Comparison of ENCODE assay signal across 8 cellular contexts in genomic region chr3:4584537-4585249, GRCh38.
DNase-seq lines count a peak whose midpoint lies in the region; ATAC-seq and TF ChIP-seq lines count a peak whose summit lies in the region.

No MANE protein-coding gene starts in this region.

- H3K4me1 Mint-ChIP-seq in brain, result peaks cover 41% of the 10 kb centered on the region

- no peak for TF ChIP-seq POLR2A in vagina (IDR thresholded peaks at IDR 0.05)

- H3K27me3 ChIP-seq in mononuclear cell (ENCODE audit: insufficient read depth, low read length) (no peaks in the 10 kb centered on the region), vagina (no peaks in the 10 kb centered on the region)

- TF ChIP-seq CTCF in brain (conservative IDR thresholded peaks at IDR 0.05), result no peak
- no peak for TF ChIP-seq CTCF in vagina (IDR thresholded peaks at IDR 0.05)

- peaks cover 0 to 7% (median 0%) of the 10 kb centered on the region in 5 experiments for H3K9me3 Mint-ChIP-seq in brain

- DNase-seq in A172 (ENCODE audit: low spot score) (peak; percentile 22), M059J (ENCODE audit: low read depth) (peak; percentile 25), vagina (ENCODE audit: extremely low spot score in 2 of 2) (peak in 1 of 2 donors; percentile 80), NCI-H2081 (lab: John Stamatoyannopoulos, UW) (no peak)

- H3K4me1 ChIP-seq in mononuclear cell (ENCODE audit: insufficient read depth, low read length) (peaks cover 72% of the 10 kb centered on the region), vagina (peaks cover 60% of the 10 kb centered on the region)

- H3K27me3 Mint-ChIP-seq in brain, result peaks cover 4% of the 10 kb centered on the region

- H3K4me3 ChIP-seq in mononuclear cell (ENCODE audit: low read length), result peak overlapping the region; percentile 25
- peak overlapping the region; percentile 8 to 30 for H3K4me3 ChIP-seq in vagina

- intact Hi-C loops in vagina (cut with DNase I), result loop anchor here (5.0 kb wide), 1 partner anchor 92 kb away; the partner anchor contains the start of gene ITPR1

- peak overlapping the region in 4 of 5 experiments; percentile 3 to 58 (median 16) for H3K27ac Mint-ChIP-seq in brain

- H3K27ac ChIP-seq in vagina, result peak overlapping the region; percentile 74

- no peaks in the 10 kb centered on the region for H3K36me3 ChIP-seq in vagina

- no peaks in the 10 kb centered on the region for H3K36me3 Mint-ChIP-seq in brain

- ATAC-seq in GM18868 (IDR thresholded peaks at IDR 0.05; ENCODE audit: unreplicated experiment) (peak; percentile 46), HG02840 (IDR thresholded peaks at IDR 0.05; ENCODE audit: low FRiP score, unreplicated experiment) (no peak)

- peak overlapping the region in 2 of 5 experiments; percentile 38 to 73 for H3K4me3 Mint-ChIP-seq in brain

- no peaks in the 10 kb centered on the region for H3K9me3 ChIP-seq in mononuclear cell (ENCODE audit: low read depth, low read length)
- no peaks in the 10 kb centered on the region for H3K9me3 ChIP-seq in vagina

Comparison
In these comparisons a context has a peak if more than half of its experiments do, and no peak if none do; other contexts are left out.
1. DNase-seq: peak in A172 (single experiment) and M059J (single experiment); none in NCI-H2081 (0 of 2).